Comparison of ENCODE assay signal across 9 cellular contexts in the genomic region with DNA sequence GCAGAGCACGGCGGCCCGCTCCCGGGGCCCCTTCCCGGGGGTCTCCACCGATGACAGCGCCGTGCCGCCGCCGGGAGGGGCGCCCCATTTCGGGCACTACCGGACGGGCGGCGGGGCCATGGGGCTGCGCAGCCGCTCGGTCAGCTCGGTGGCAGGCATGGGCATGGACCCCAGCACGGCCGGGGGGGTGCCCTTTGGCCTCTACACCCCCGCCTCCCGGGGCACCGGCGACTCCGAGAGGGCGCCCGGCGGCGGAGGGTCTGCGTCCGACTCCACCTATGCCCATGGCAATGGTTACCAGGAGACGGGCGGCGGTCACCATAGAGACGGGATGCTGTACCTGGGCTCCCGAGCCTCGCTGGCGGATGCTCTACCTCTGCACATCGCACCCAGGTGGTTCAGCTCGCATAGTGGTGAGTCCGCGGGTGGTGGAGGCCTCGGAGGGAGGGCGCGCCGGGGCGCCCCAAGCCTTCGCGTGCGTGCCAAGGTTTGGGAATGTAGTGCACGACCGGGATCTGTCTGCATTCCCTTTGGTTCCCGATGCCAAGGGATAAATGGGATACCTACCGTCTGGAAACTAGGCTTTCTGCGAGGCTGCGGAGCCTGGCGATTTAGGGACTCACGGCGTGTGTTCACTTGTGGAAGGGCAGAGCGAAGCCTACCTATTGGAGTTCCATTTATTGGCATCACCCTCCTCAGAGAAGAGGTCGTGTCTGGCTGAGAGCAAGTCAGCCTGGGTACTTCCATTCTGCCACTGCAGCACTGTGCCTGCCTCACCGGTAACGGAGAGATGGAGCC. TPM values are rescaled to one million over a fixed set of nuclear protein-coding genes. Genes with fewer than 3 reads are reported as not detected.
A peak's percentile ranks its signal among the peaks of the same experiment; 100 is the strongest.
DNase-seq lines count a peak whose midpoint lies in the region; ATAC-seq, FAIRE-seq and TF ChIP-seq lines count a peak whose summit lies in the region.
"Had no signal": no experiment of that assay in that cellular context is flagged by ENCODE, and none has a peak within 500 bp of the region (broad histone marks: within the 10 kb centered on the region; RNA-seq: fewer than 3 reads in every experiment).

No MANE protein-coding gene starts in this region.

- 1 to 2% (median 2%) methylated on average over 15 to 66 of the region's 66 CpGs for WGBS in spleen, 5 donors

- no peaks in the 10 kb centered on the region for H3K9me3 Mint-ChIP-seq in IgD-negative memory B cell

- H3K27me3 ChIP-seq in WERI-Rb-1 (ENCODE audit: insufficient read depth, low read depth, severe bottlenecking) (no peaks in the 10 kb centered on the region), bronchial epithelial cell (ENCODE audit: control insufficient read depth, insufficient read depth, low read length) (no peaks in the 10 kb centered on the region), keratinocyte (ENCODE audit: control insufficient read depth, extremely low read depth, insufficient read depth, low read length) (no peaks in the 10 kb centered on the region), spleen (replicated peaks in 1 of 7) (peaks cover 0 to 39% (median 17%) of the 10 kb centered on the region in 7 donors)

- no peak overlapping the region for H2AFZ ChIP-seq in keratinocyte (ENCODE audit: control insufficient read depth, low read length)

- no peak for TF ChIP-seq POLR2A in spleen (IDR thresholded peaks at IDR 0.05)

- TF ChIP-seq CTCF in WERI-Rb-1 (IDR thresholded peaks at IDR 0.05; ENCODE audit: low read depth, low read length) (no peak), bronchial epithelial cell (IDR thresholded peaks at IDR 0.05; ENCODE audit: insufficient read depth, low read length, severe bottlenecking) (no peak), keratinocyte (optimal IDR thresholded peaks at IDR 0.05 in 1 of 3, IDR thresholded peaks at IDR 0.05 in 1 of 3, conservative IDR thresholded peaks at IDR 0.05 in 1 of 3; ENCODE audit: extremely low read depth in 1 of 3, insufficient read depth in 2 of 3, low read length in 3 of 3) (no peak), spleen (IDR thresholded peaks at IDR 0.05 in 8 of 11, conservative IDR thresholded peaks at IDR 0.05 in 3 of 11) (no peak)

- ATAC-seq in HG03025 (IDR thresholded peaks at IDR 0.05; ENCODE audit: low FRiP score, unreplicated experiment): no peak

- intact Hi-C loops in spleen (cut with DNase I; ENCODE audit: low total_unique reads): loop anchor here (2.0 kb wide), 1 partner anchor 107 kb away; no protein-coding TSS in a partner anchor

- no peaks in the 10 kb centered on the region for H4K20me1 ChIP-seq in keratinocyte (ENCODE audit: control insufficient read depth, extremely low read depth, insufficient read depth, low read length)

- peaks cover 2% of the 10 kb centered on the region for H3K9me1 ChIP-seq in keratinocyte (ENCODE audit: control insufficient read depth, extremely low read depth, insufficient read depth, low read length)

- H3K9me3 ChIP-seq in WERI-Rb-1 (ENCODE audit: severe bottlenecking) (no peaks in the 10 kb centered on the region), keratinocyte (ENCODE audit: control insufficient read depth, low read depth, low read length) (no peaks in the 10 kb centered on the region), spleen (no peaks in the 10 kb centered on the region)

- peak overlapping the region; percentile 77 for H3K27ac ChIP-seq in WERI-Rb-1
- peak overlapping the region; percentile 43 for H3K27ac ChIP-seq in keratinocyte (ENCODE audit: control insufficient read depth, insufficient read depth, low read length)
- peak overlapping the region in 5 of 8 donors; percentile 44 to 83 (median 72) for H3K27ac ChIP-seq in spleen

- peak overlapping the region; percentile 81 for H3K4me3 ChIP-seq in WERI-Rb-1 (ENCODE audit: low read depth, low read length)
- peak overlapping the region; percentile 54 for H3K4me3 ChIP-seq in bronchial epithelial cell (ENCODE audit: low read depth, low read length)
- peak overlapping the region; percentile 64 to 87 (median 73) for H3K4me3 ChIP-seq in keratinocyte (ENCODE audit: control insufficient read depth in 2 of 3, extremely low read depth in 1 of 3, insufficient read depth in 2 of 3, low read depth in 1 of 3, low read length in 3 of 3)
- peak overlapping the region; percentile 51 to 85 (median 66) for H3K4me3 ChIP-seq in spleen

- H3K79me2 ChIP-seq in keratinocyte (ENCODE audit: control insufficient read depth, insufficient read depth, low read length): peaks cover 49% of the 10 kb centered on the region

- peaks cover 13% of the 10 kb centered on the region for H3K36me3 ChIP-seq in WERI-Rb-1
- no peaks in the 10 kb centered on the region for H3K36me3 ChIP-seq in bronchial epithelial cell (ENCODE audit: control insufficient read depth, insufficient read depth, low read length)
- no peaks in the 10 kb centered on the region for H3K36me3 ChIP-seq in keratinocyte (ENCODE audit: control insufficient read depth in 2 of 2, extremely low read depth in 1 of 2, insufficient read depth in 2 of 2, low read length in 2 of 2)
- H3K36me3 ChIP-seq in spleen: no peaks in the 10 kb centered on the region

- H3K36me3 Mint-ChIP-seq in IgD-negative memory B cell: no peaks in the 10 kb centered on the region

- H3K4me1 ChIP-seq in keratinocyte (ENCODE audit: control insufficient read depth, extremely low read depth, insufficient read depth, low read length): peaks cover 33% of the 10 kb centered on the region
- peaks cover 13 to 47% (median 27%) of the 10 kb centered on the region in 6 donors for H3K4me1 ChIP-seq in spleen

- FAIRE-seq in bronchial epithelial cell (lab: Jason Lieb, UNC) (no peak), keratinocyte (lab: Jason Lieb, UNC) (no peak)
- FAIRE-seq: A204.1 had no signal

- DNase-seq in DMS53 (lab: John Stamatoyannopoulos, UW): peak; percentile 80
- no peak for DNase-seq in DMS53 treated with DMSO at 0.1 percent for 48 hours (lab: John Stamatoyannopoulos, UW; ENCODE audit: unreplicated experiment)
- peak; percentile 32 for DNase-seq in WERI-Rb-1
- peak; percentile 29 for DNase-seq in bronchial epithelial cell (ENCODE audit: low read depth)
- DNase-seq in keratinocyte (ENCODE audit: low read depth, low spot score): no peak
- peak; percentile 91 for DNase-seq in spleen

- dilution Hi-C loops in keratinocyte (cut with MboI; ENCODE audit: extremely low pct_ligation_motif_present, low sequenced_read_pairs): no loop called here

- H3K4me3 Mint-ChIP-seq in IgD-negative memory B cell: peak overlapping the region; percentile 70 to 91 (median 82)

- peaks cover 10 to 11% (median 10%) of the 10 kb centered on the region in 3 donors for H3K4me1 Mint-ChIP-seq in IgD-negative memory B cell

- H3K9ac ChIP-seq in keratinocyte (ENCODE audit: control insufficient read depth, extremely low read depth, insufficient read depth, low read length): peak overlapping the region; percentile 65

- peak overlapping the region; percentile 96 for H3K4me2 ChIP-seq in keratinocyte (ENCODE audit: control insufficient read depth, extremely low read depth, insufficient read depth, low read depth, low read length)

- peaks cover 35% of the 10 kb centered on the region for H3K27me3 Mint-ChIP-seq in IgD-negative memory B cell

- H3K27ac Mint-ChIP-seq in IgD-negative memory B cell: peak overlapping the region in 2 of 3 donors; percentile 63 to 67

RNA-seq across cellular contexts. Expression of gene ZNRF1, which starts 1.1 kb away (rescaled TPM):
- not detected for polyA plus RNA-seq in IgD-negative memory B cell
- 10.8 and 13.8 TPM in 2 replicates for total RNA-seq in bronchial epithelial cell
- 12.9 to 20.3 TPM (median 19.1 TPM) in 3 replicates for polyA plus RNA-seq in keratinocyte
- polyA plus RNA-seq in keratinocyte (2011; ENCODE audit: low read depth): 2.1 TPM
- polyA plus RNA-seq in keratinocyte (2011; cell fraction: cytosol; rRNA removed): 11.1 and 15.1 TPM in 2 replicates
- 16.4 and 16.7 TPM in 2 replicates for polyA plus RNA-seq in keratinocyte (2011; cell fraction: nucleus; rRNA removed)
- 12.3 and 26.2 TPM in 2 replicates for polyA plus RNA-seq in keratinocyte (2012; ENCODE audit: low replicate concordance)
- polyA minus RNA-seq in keratinocyte: 15.5 to 31.8 TPM (median 18.5 TPM) in 3 replicates
- 20.9 TPM for polyA minus RNA-seq in keratinocyte (2011; cell fraction: cytosol; rRNA and poly(A)+ RNA removed)
- polyA minus RNA-seq in keratinocyte (2011; cell fraction: nucleus; rRNA and poly(A)+ RNA removed): 11.4 and 16.4 TPM in 2 replicates
- total RNA-seq in spleen: 10 to 100 TPM in 1 of 7 donors, 1 to 10 TPM in 6; 3.7 to 13.4 (median 8.9) TPM
- polyA plus RNA-seq in spleen: 1 to 10 TPM; 1.4 to 2.4 (median 2.1) TPM

RNA-seq across cellular contexts. Expression of gene WDR59, which starts 15.0 kb away (rescaled TPM):
- polyA plus RNA-seq in IgD-negative memory B cell (9.2 TPM), keratinocyte (47.0 to 73.9 TPM (median 59.7 TPM) in 3 replicates), spleen (10 to 100 TPM; 18.1 to 32.0 (median 28.0) TPM)
- total RNA-seq in bronchial epithelial cell (7.6 and 12.5 TPM in 2 replicates), spleen (10 to 100 TPM; 26.1 to 76.7 (median 63.1) TPM)
- 26.6 TPM for polyA plus RNA-seq in keratinocyte (2011; ENCODE audit: low read depth)
- polyA plus RNA-seq in keratinocyte (2011; cell fraction: cytosol; rRNA removed): 38.6 and 42.7 TPM in 2 replicates
- 153 and 159 TPM in 2 replicates for polyA plus RNA-seq in keratinocyte (2011; cell fraction: nucleus; rRNA removed)
- polyA plus RNA-seq in keratinocyte (2012; ENCODE audit: low replicate concordance): 24.4 and 25.0 TPM in 2 replicates
- polyA minus RNA-seq in keratinocyte: 64.7 to 104 TPM (median 90.8 TPM) in 3 replicates
- 35.9 TPM for polyA minus RNA-seq in keratinocyte (2011; cell fraction: cytosol; rRNA and poly(A)+ RNA removed)
- polyA minus RNA-seq in keratinocyte (2011; cell fraction: nucleus; rRNA and poly(A)+ RNA removed): 51.0 and 89.4 TPM in 2 replicates

Comparison
In these comparisons a context has a peak if more than half of its experiments do, and no peak if none do; other contexts are left out.
1. DNase-seq: peak in DMS53 (single experiment), WERI-Rb-1 (single experiment), bronchial epithelial cell (single experiment) and spleen (single experiment); none in DMS53 treated with DMSO at 0.1 percent for 48 hours (single experiment) and keratinocyte (single experiment).
2. Peak in every context shown above with its lines, with median percentiles within 50 percentile points of each other: H3K27ac ChIP-seq and H3K4me3 ChIP-seq.